In genomic region chr15:75775296-75776074, GRCh38 we compare ENCODE assay signal across 13 cellular contexts.
DNase-seq lines count a peak whose midpoint lies in the region; ATAC-seq and TF ChIP-seq lines count a peak whose summit lies in the region.
"Had no signal": no experiment of that assay in that cellular context is flagged by ENCODE, and none has a peak within 500 bp of the region (broad histone marks: within the 10 kb centered on the region; RNA-seq: fewer than 3 reads in every experiment).

No MANE protein-coding gene starts in this region.

- no peak overlapping the region for H3K27ac ChIP-seq in RWPE1
- H3K27ac ChIP-seq in mesodermal cell (ENCODE audit: low read depth, low read length, severe bottlenecking): peak overlapping the region; percentile 72
- no peak overlapping the region for H3K27ac ChIP-seq in brain microvascular endothelial cell
- H3K27ac ChIP-seq: epithelial cell of prostate had no signal

- peaks cover 29% of the 10 kb centered on the region for H3K27me3 Mint-ChIP-seq in Calu3 (ENCODE audit: unreplicated experiment)
- H3K27me3 Mint-ChIP-seq in nephron progenitor cell (ENCODE audit: low read depth, poor library complexity): peaks cover 12% of the 10 kb centered on the region

- H3K36me3 ChIP-seq in mesodermal cell (ENCODE audit: control insufficient read depth, insufficient read depth, low read length) (no peaks in the 10 kb centered on the region), brain microvascular endothelial cell (replicated peaks) (no peaks in the 10 kb centered on the region)

- H3K27ac Mint-ChIP-seq in Calu3 (ENCODE audit: unreplicated experiment) (no peak overlapping the region), nephron progenitor cell (no peak overlapping the region)
- H3K27ac Mint-ChIP-seq: brain had no signal

- no peaks in the 10 kb centered on the region for H3K9me3 ChIP-seq in mesodermal cell (ENCODE audit: control insufficient read depth, low read length)

- H3K4me3 Mint-ChIP-seq in Calu3 (ENCODE audit: low read depth, unreplicated experiment) (no peak overlapping the region), nephron progenitor cell (no peak overlapping the region)
- H3K4me3 Mint-ChIP-seq: brain had no signal

- TF ChIP-seq CTCF in Calu3 (IDR thresholded peaks at IDR 0.05; ENCODE audit: unreplicated experiment): no peak
- TF ChIP-seq CTCF in RWPE1 (conservative IDR thresholded peaks at IDR 0.05; ENCODE audit: low read depth): no peak
- no peak for TF ChIP-seq CTCF in brain microvascular endothelial cell (IDR thresholded peaks at IDR 0.05; ENCODE audit: low read depth, low read length, missing control alignments)
- TF ChIP-seq CTCF in nephron progenitor cell (IDR thresholded peaks at IDR 0.05): no peak

- CTCF ChIA-PET in Calu3 (lab: Charles Lee) (no interaction called here), HEK293T (lab: Yijun Ruan, JAX) (no interaction called here), RWPE1 (lab: Yijun Ruan, JAX) (interaction anchor here (0.6 kb wide), 1 partner anchor 91 kb away, joined by 3 read pairs; no protein-coding TSS in a partner anchor)

- H3K27me3 ChIP-seq in brain microvascular endothelial cell (replicated peaks): no peaks in the 10 kb centered on the region
- H3K27me3 ChIP-seq: hepatocyte had no signal

- H3K36me3 Mint-ChIP-seq in Calu3 (ENCODE audit: insufficient read depth, unreplicated experiment) (no peaks in the 10 kb centered on the region), nephron progenitor cell (ENCODE audit: low read depth) (no peaks in the 10 kb centered on the region)
- H3K36me3 Mint-ChIP-seq: brain had no signal

- intact Hi-C loops in Calu3 (cut with micrococcal nuclease; ENCODE audit: unreplicated experiment): no loop called here

- no peak overlapping the region for H3K4me3 ChIP-seq in mesodermal cell (ENCODE audit: extremely low read depth, insufficient read depth, low read length, poor library complexity, severe bottlenecking)
- no peak overlapping the region for H3K4me3 ChIP-seq in brain microvascular endothelial cell (ENCODE audit: low read depth, low read length)
- H3K4me3 ChIP-seq: hepatocyte had no signal

- in situ Hi-C loops in brain microvascular endothelial cell (cut with HindIII; ENCODE audit: low pct_ligation_motif_present, low sequenced_read_pairs): no loop called here

- WGBS in mesodermal cell (ENCODE audit: insufficient coverage in 2 of 2), 2 experiments: 79 to 83% methylated on average over 5 to 6 of the region's 9 CpGs

- no peaks in the 10 kb centered on the region for H3K9me3 Mint-ChIP-seq in Calu3 (ENCODE audit: low read depth, unreplicated experiment)
- no peaks in the 10 kb centered on the region for H3K9me3 Mint-ChIP-seq in nephron progenitor cell
- H3K9me3 Mint-ChIP-seq: brain had no signal

- DNase-seq in Calu3 (peak; percentile 15), HEK293T (ENCODE audit: extremely low spot score) (peak; percentile 46), RWPE1 (ENCODE audit: low spot score) (peak; percentile 26), brain microvascular endothelial cell (no peak), nephron progenitor cell (no peak)
- DNase-seq: activated T-cell treated with anti-CD3 and anti-CD28 coated beads for 4 hours, midbrain, MV-4-11 had no signal

- H3K4me1 Mint-ChIP-seq in Calu3 (ENCODE audit: low read depth, unreplicated experiment) (peaks cover 14% of the 10 kb centered on the region), nephron progenitor cell (peaks cover 53% of the 10 kb centered on the region)
- H3K4me1 Mint-ChIP-seq: brain had no signal

- no TSS peak for BruUV-seq in Calu3 (replicated peaks; lab: Mats Ljungman, UMichigan)

- H3K4me1 ChIP-seq in mesodermal cell (ENCODE audit: control insufficient read depth, insufficient read depth, low read length, poor library complexity, severe bottlenecking): peaks cover 23% of the 10 kb centered on the region

- no peak for ATAC-seq in GM18867 (IDR thresholded peaks at IDR 0.05; ENCODE audit: unreplicated experiment)

- POLR2A ChIA-PET in HEK293T (lab: Yijun Ruan, JAX): interaction anchor here (2.3 kb wide), 1 partner anchor 37 kb away, joined by 7 read pairs; no protein-coding TSS in a partner anchor
- POLR2A ChIA-PET in RWPE1 (lab: Yijun Ruan, JAX; ENCODE audit: low non-redundant PET): no interaction called here

TF ChIP-seq in HEK293T, 16 proteins besides CTCF, POLR2A, EP300 and RAD21:
- TF ChIP-seq PKNOX1 (IDR thresholded peaks at IDR 0.05) (no peak), FOXA1 (IDR thresholded peaks at IDR 0.05) (no peak), BHLHE40 (IDR thresholded peaks at IDR 0.05; ENCODE audit: borderline replicate concordance) (no peak), FOXM1 (IDR thresholded peaks at IDR 0.05; ENCODE audit: borderline replicate concordance) (no peak), ZNF384 (IDR thresholded peaks at IDR 0.05) (no peak), ARNT (IDR thresholded peaks at IDR 0.05) (no peak), SP1 (IDR thresholded peaks at IDR 0.05) (no peak)

Comparison
In these comparisons a context has a peak if more than half of its experiments do, and no peak if none do; other contexts are left out.
1. DNase-seq: peak in Calu3 (single experiment), HEK293T (single experiment) and RWPE1 (single experiment); none in brain microvascular endothelial cell (single experiment) and nephron progenitor cell (single experiment).